Comparison of ENCODE assay signal across 8 cellular contexts in genomic region chr7:191105-192034, GRCh38. TPM values are rescaled to one million over a fixed set of nuclear protein-coding genes. Genes with fewer than 3 reads are reported as not detected.
DNase-seq lines count a peak whose midpoint lies in the region; ATAC-seq and TF ChIP-seq lines count a peak whose summit lies in the region.

No MANE protein-coding gene starts in this region.

- H3K36me3 ChIP-seq in A673 (ENCODE audit: insufficient read depth, low read length, poor library complexity, severe bottlenecking) (peaks cover 10% of the 10 kb centered on the region), H7 (replicated peaks; ENCODE audit: control insufficient read depth, insufficient read depth, low read length) (peaks cover 9% of the 10 kb centered on the region), esophagus muscularis mucosa (peaks cover 12 to 14% (median 12%) of the 10 kb centered on the region in 4 donors)
- no peaks in the 10 kb centered on the region for H3K36me3 ChIP-seq in naive thymus-derived CD4-positive, alpha-beta T cell (ENCODE audit: control insufficient read depth in 2 of 3, insufficient read depth in 3 of 3, low read length in 3 of 3)

- TF ChIP-seq CTCF in A673 (conservative IDR thresholded peaks at IDR 0.05; ENCODE audit: low read depth, low read length): no peak
- no peak for TF ChIP-seq CTCF in esophagus muscularis mucosa (IDR thresholded peaks at IDR 0.05)

- no peak for TF ChIP-seq EP300 in esophagus muscularis mucosa (IDR thresholded peaks at IDR 0.05)

- no peaks in the 10 kb centered on the region for H3K9me3 Mint-ChIP-seq in T-helper 2 cell treated with Interferon-gamma antibody and Interleukin-4, amounts not matched to agents 5 μg/mL and 100 μg/mL, for 36 hours
- no peaks in the 10 kb centered on the region for H3K9me3 Mint-ChIP-seq in naive thymus-derived CD4-positive, alpha-beta T cell

- H3K27ac Mint-ChIP-seq in T-helper 2 cell treated with Interferon-gamma antibody and Interleukin-4, amounts not matched to agents 5 μg/mL and 100 μg/mL, for 36 hours: no peak overlapping the region
- H3K27ac Mint-ChIP-seq in naive thymus-derived CD4-positive, alpha-beta T cell: peak overlapping the region in 1 of 9 donors; percentile 78

- peak; percentile 89 for DNase-seq in A673 (ENCODE audit: low spot score)
- DNase-seq in H7: peak; percentile 82
- DNase-seq in T-helper 2 cell treated with Interferon-gamma antibody and Interleukin-4, amounts not matched to agents 5 μg/mL and 100 μg/mL, for 36 hours (ENCODE audit: low spot score): no peak
- DNase-seq in esophagus muscularis mucosa (ENCODE audit: extremely low spot score): no peak
- DNase-seq in naive thymus-derived CD4-positive, alpha-beta T cell: peak in 1 of 9 donors; percentile 8
- DNase-seq in putamen (ENCODE audit: low spot score): no peak
- DNase-seq in GM19240 (ENCODE audit: insufficient read length, low spot score): no peak

- POLR2A ChIA-PET in A673 (lab: Charles Lee; ENCODE audit: low non-redundant PET): no interaction called here
- POLR2A ChIA-PET in naive thymus-derived CD4-positive, alpha-beta T cell (lab: Charles Lee): interaction anchor here (1.3 kb wide), 1 partner anchor 41 kb away, joined by 4 read pairs; no protein-coding TSS in a partner anchor

- H3K27ac ChIP-seq in A673 (ENCODE audit: low read depth, low read length, poor library complexity, severe bottlenecking): peak overlapping the region; percentile 24
- H3K27ac ChIP-seq in esophagus muscularis mucosa (replicated peaks in 1 of 4): peak overlapping the region; percentile 92 to 97 (median 96)
- no peak overlapping the region for H3K27ac ChIP-seq in naive thymus-derived CD4-positive, alpha-beta T cell (ENCODE audit: low read depth, low read length)

- CTCF ChIA-PET in A673 (lab: Charles Lee): interaction anchor here (0.6 to 1.4 kb wide), 2 partner anchors 13 to 96 kb away, joined by 3 to 9 read pairs; no protein-coding TSS in a partner anchor
- CTCF ChIA-PET in naive thymus-derived CD4-positive, alpha-beta T cell (lab: Charles Lee): no interaction called here

- H3K27me3 Mint-ChIP-seq in T-helper 2 cell treated with Interferon-gamma antibody and Interleukin-4, amounts not matched to agents 5 μg/mL and 100 μg/mL, for 36 hours (ENCODE audit: low read depth): peaks cover 38% of the 10 kb centered on the region
- peaks cover 30 to 49% (median 34%) of the 10 kb centered on the region in 5 donors for H3K27me3 Mint-ChIP-seq in naive thymus-derived CD4-positive, alpha-beta T cell

- no peaks in the 10 kb centered on the region for H3K4me1 Mint-ChIP-seq in T-helper 2 cell treated with Interferon-gamma antibody and Interleukin-4, amounts not matched to agents 5 μg/mL and 100 μg/mL, for 36 hours (ENCODE audit: low read depth)
- peaks cover 0 to 6% (median 4%) of the 10 kb centered on the region in 7 donors for H3K4me1 Mint-ChIP-seq in naive thymus-derived CD4-positive, alpha-beta T cell

- no peak for ATAC-seq in naive thymus-derived CD4-positive, alpha-beta T cell
- ATAC-seq in GM19397 (IDR thresholded peaks at IDR 0.05; ENCODE audit: unreplicated experiment): no peak

- H3K4me3 Mint-ChIP-seq in T-helper 2 cell treated with Interferon-gamma antibody and Interleukin-4, amounts not matched to agents 5 μg/mL and 100 μg/mL, for 36 hours: peak overlapping the region; percentile 41
- peak overlapping the region; percentile 67 to 93 (median 83) for H3K4me3 Mint-ChIP-seq in naive thymus-derived CD4-positive, alpha-beta T cell

- intact Hi-C loops in A673 (cut with micrococcal nuclease; ENCODE audit: unreplicated experiment) (no loop called here), esophagus muscularis mucosa (cut with DNase I) (loop anchor here (5.0 kb wide), 2 partner anchors 41 to 44 kb away; no protein-coding TSS in a partner anchor)
- intact Hi-C loops in naive thymus-derived CD4-positive, alpha-beta T cell (cut with micrococcal nuclease): no loop called here

- 25% methylated on average over 19 of the region's 40 CpGs for WGBS in esophagus muscularis mucosa

- H3K4me1 ChIP-seq in A673 (ENCODE audit: insufficient read depth, low read length, poor library complexity, severe bottlenecking) (peaks cover 19% of the 10 kb centered on the region), esophagus muscularis mucosa (peaks cover 32 to 49% (median 43%) of the 10 kb centered on the region in 4 donors)
- H3K4me1 ChIP-seq in naive thymus-derived CD4-positive, alpha-beta T cell (ENCODE audit: control insufficient read depth in 2 of 2, insufficient read depth in 2 of 2, low read length in 2 of 2): no peaks in the 10 kb centered on the region

- no peaks in the 10 kb centered on the region for H3K36me3 Mint-ChIP-seq in T-helper 2 cell treated with Interferon-gamma antibody and Interleukin-4, amounts not matched to agents 5 μg/mL and 100 μg/mL, for 36 hours (ENCODE audit: low read depth)
- peaks cover 0 to 3% (median 0%) of the 10 kb centered on the region in 5 donors for H3K36me3 Mint-ChIP-seq in naive thymus-derived CD4-positive, alpha-beta T cell

- H3K9me3 ChIP-seq in A673 (ENCODE audit: low read depth, low read length, poor library complexity, severe bottlenecking) (no peaks in the 10 kb centered on the region), esophagus muscularis mucosa (no peaks in the 10 kb centered on the region)
- H3K9me3 ChIP-seq in naive thymus-derived CD4-positive, alpha-beta T cell (ENCODE audit: control insufficient read depth in 2 of 3, low read length in 3 of 3): no peaks in the 10 kb centered on the region

- peak overlapping the region; percentile 89 for H3K4me3 ChIP-seq in A673 (ENCODE audit: low read depth, low read length, poor library complexity, severe bottlenecking)
- H3K4me3 ChIP-seq in H7 (ENCODE audit: insufficient read depth, low read depth, low read length): peak overlapping the region; percentile 69
- H3K4me3 ChIP-seq in esophagus muscularis mucosa: peak overlapping the region; percentile 70 to 91 (median 83)
- H3K4me3 ChIP-seq in naive thymus-derived CD4-positive, alpha-beta T cell (ENCODE audit: low read length): no peak overlapping the region

- no peak for TF ChIP-seq POLR2A in esophagus muscularis mucosa (IDR thresholded peaks at IDR 0.05; ENCODE audit: low read depth)

- H3K27me3 ChIP-seq in A673 (replicated peaks; ENCODE audit: insufficient read depth, low read depth, low read length, poor library complexity) (no peaks in the 10 kb centered on the region), H7 (ENCODE audit: control insufficient read depth, insufficient read depth, low read length) (peaks cover 5% of the 10 kb centered on the region; the same call in 1 of the 2 replicates), esophagus muscularis mucosa (no peaks in the 10 kb centered on the region)
- peaks cover 0 to 5% of the 10 kb centered on the region in 2 donors for H3K27me3 ChIP-seq in naive thymus-derived CD4-positive, alpha-beta T cell (ENCODE audit: control insufficient read depth in 2 of 2, insufficient read depth in 2 of 2, low read length in 2 of 2)

- BruUV-seq in A673 (replicated peaks; lab: Mats Ljungman, UMichigan): no TSS peak

RNA-seq across cellular contexts. Expression of gene FAM20C, which starts 1.0 kb away (rescaled TPM):
- total RNA-seq in A673 (2021) (35.8 and 36.3 TPM in 2 replicates), esophagus muscularis mucosa (10 to 100 TPM; 46.5 to 79.2 (median 69.8) TPM)
- 63.2 and 71.5 TPM in 2 replicates for total RNA-seq in H7 (2014; rRNA removed; shearing (Covaris generic))
- 10 to 100 TPM in 1 of 5 experiments, 1 to 10 TPM in 3, under 1 TPM in 1; 0.22 to 27.0 (median 4.6) TPM for total RNA-seq in naive thymus-derived CD4-positive, alpha-beta T cell
- not detected for polyA plus RNA-seq in naive thymus-derived CD4-positive, alpha-beta T cell

Comparison
In these comparisons a context has a peak if more than half of its experiments do, and no peak if none do; other contexts are left out.
1. DNase-seq: peak in A673 (single experiment) and H7 (single experiment); none in T-helper 2 cell treated with Interferon-gamma antibody and Interleukin-4, amounts not matched to agents 5 μg/mL and 100 μg/mL, for 36 hours (single experiment), esophagus muscularis mucosa (single experiment), putamen (single experiment) and GM19240 (single experiment).